ENCODE assay signal across 14 cellular contexts in the genomic region with DNA sequence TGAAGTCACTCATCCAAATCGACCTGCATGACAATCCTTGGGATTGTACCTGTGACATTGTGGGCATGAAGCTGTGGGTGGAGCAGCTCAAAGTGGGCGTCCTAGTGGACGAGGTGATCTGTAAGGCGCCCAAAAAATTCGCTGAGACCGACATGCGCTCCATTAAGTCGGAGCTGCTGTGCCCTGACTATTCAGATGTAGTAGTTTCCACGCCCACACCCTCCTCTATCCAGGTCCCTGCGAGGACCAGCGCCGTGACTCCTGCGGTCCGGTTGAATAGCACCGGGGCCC. TPM values are rescaled to one million over a fixed set of nuclear protein-coding genes. Genes with fewer than 3 reads are reported as not detected.
DNase-seq lines count a peak whose midpoint lies in the region; ATAC-seq and TF ChIP-seq lines count a peak whose summit lies in the region.
"Had no signal": no experiment of that assay in that cellular context is flagged by ENCODE, and none has a peak within 500 bp of the region (broad histone marks: within the 10 kb centered on the region; RNA-seq: fewer than 3 reads in every experiment).

No MANE protein-coding gene starts in this region.

- H3K27me3 ChIP-seq in CD8-positive, alpha-beta T cell (ENCODE audit: insufficient read depth, low read length): peaks cover 22% of the 10 kb centered on the region
- H3K27me3 ChIP-seq in neural cell (ENCODE audit: insufficient read depth, low read depth, low read length): peaks cover 35% of the 10 kb centered on the region
- H3K27me3 ChIP-seq: ovary, vagina had no signal

- no peak overlapping the region for H3K4me2 ChIP-seq in neural cell (ENCODE audit: low read length)

- no peak overlapping the region for H3K4me3 ChIP-seq in CD8-positive, alpha-beta T cell (ENCODE audit: low read depth, low read length)
- H3K4me3 ChIP-seq in epithelial cell of proximal tubule (ENCODE audit: low read depth, low read length) (peak overlapping the region; percentile 74), neural cell (ENCODE audit: low read length) (peak overlapping the region; percentile 55)

- H3K36me3 Mint-ChIP-seq in CD8-positive, alpha-beta T cell: no peaks in the 10 kb centered on the region
- no peaks in the 10 kb centered on the region for H3K36me3 Mint-ChIP-seq in T-cell

- POLR2A ChIA-PET in CD8-positive, alpha-beta T cell (lab: Charles Lee): no interaction called here
- POLR2A ChIA-PET in T-cell (lab: Charles Lee): no interaction called here

- TF ChIP-seq EP300 in neural cell (conservative IDR thresholded peaks at IDR 0.05; ENCODE audit: poor library complexity, severe bottlenecking): no peak

- ATAC-seq in CD8-positive, alpha-beta T cell: no peak
- no peak for ATAC-seq in T-cell (replicated peaks in 1 of 4)

- no peak overlapping the region for H3K27ac ChIP-seq in CD8-positive, alpha-beta T cell (ENCODE audit: low read depth, low read length)
- no peak overlapping the region for H3K27ac ChIP-seq in neural cell (ENCODE audit: low read length)
- H3K27ac ChIP-seq: left lung, ovary, vagina had no signal

- no peaks in the 10 kb centered on the region for H4K20me1 ChIP-seq in neural cell (ENCODE audit: insufficient read depth)

- DNase-seq in CD8-positive, alpha-beta T cell: no peak
- no peak for DNase-seq in T-cell
- no peak for DNase-seq in epithelial cell of proximal tubule (ENCODE audit: low read depth)
- DNase-seq in globus pallidus (ENCODE audit: low spot score): no peak
- DNase-seq in DMS153 treated with DMSO at 0.1 percent for 48 hours (lab: John Stamatoyannopoulos, UW; ENCODE audit: unreplicated experiment): no peak
- DNase-seq in NCI-H82 (lab: John Stamatoyannopoulos, UW): no peak
- DNase-seq in NCI-H524 treated with DMSO at 0.1 percent for 48 hours (lab: John Stamatoyannopoulos, UW): no peak
- DNase-seq: DMS 273 treated with DMSO at 0.1 percent for 48 hours; effector CD4-positive, alpha-beta T cell; NCI-H446 treated with DMSO at 0.1 percent for 48 hours had no signal

- TF ChIP-seq RAD21 in neural cell (conservative IDR thresholded peaks at IDR 0.05): no peak

- intact Hi-C loops in CD8-positive, alpha-beta T cell (cut with DNase I, micrococcal nuclease): no loop called here

- peaks cover 2% of the 10 kb centered on the region for H3K9me3 Mint-ChIP-seq in CD8-positive, alpha-beta T cell
- no peaks in the 10 kb centered on the region for H3K9me3 Mint-ChIP-seq in T-cell

- H3K4me1 Mint-ChIP-seq in CD8-positive, alpha-beta T cell (ENCODE audit: low read depth): peaks cover 29% of the 10 kb centered on the region
- H3K4me1 Mint-ChIP-seq in T-cell: peaks cover 14 to 40% (median 34%) of the 10 kb centered on the region in 3 donors

- H3K9me3 ChIP-seq in CD8-positive, alpha-beta T cell (ENCODE audit: low read length): no peaks in the 10 kb centered on the region
- peaks cover 11% of the 10 kb centered on the region for H3K9me3 ChIP-seq in neural cell (ENCODE audit: low read length)
- H3K9me3 ChIP-seq: left lung, ovary, vagina had no signal

- peaks cover 20% of the 10 kb centered on the region for H3K4me1 ChIP-seq in CD8-positive, alpha-beta T cell (ENCODE audit: insufficient read depth, low read length)

- H3K27me3 Mint-ChIP-seq in CD8-positive, alpha-beta T cell (ENCODE audit: low read depth): peaks cover 60% of the 10 kb centered on the region
- peaks cover 43 to 44% of the 10 kb centered on the region in 2 donors for H3K27me3 Mint-ChIP-seq in T-cell

- no peak overlapping the region for H3K9ac ChIP-seq in neural cell (ENCODE audit: low read length)

- H3K27ac Mint-ChIP-seq in CD8-positive, alpha-beta T cell: no peak overlapping the region
- no peak overlapping the region for H3K27ac Mint-ChIP-seq in T-cell

- no peaks in the 10 kb centered on the region for H3F3A ChIP-seq in neural cell (ENCODE audit: insufficient read depth, low read length, poor library complexity, severe bottlenecking)

- H3K9me2 ChIP-seq in neural cell (ENCODE audit: insufficient read depth, low read length): no peaks in the 10 kb centered on the region

- peaks cover 3% of the 10 kb centered on the region for H3K79me2 ChIP-seq in neural cell (replicated peaks; ENCODE audit: insufficient read depth, low read length)

- no peak for TF ChIP-seq CTCF in CD8-positive, alpha-beta T cell (IDR thresholded peaks at IDR 0.05)
- no peak for TF ChIP-seq CTCF in epithelial cell of proximal tubule (conservative IDR thresholded peaks at IDR 0.05; ENCODE audit: low read depth, low read length)
- no peak for TF ChIP-seq CTCF in neural cell (IDR thresholded peaks at IDR 0.05; ENCODE audit: poor library complexity, severe bottlenecking)

- peak overlapping the region; percentile 73 for H3K4me3 Mint-ChIP-seq in CD8-positive, alpha-beta T cell
- peak overlapping the region in 2 of 3 donors; percentile 73 to 80 for H3K4me3 Mint-ChIP-seq in T-cell

- CTCF ChIA-PET in CD8-positive, alpha-beta T cell (lab: Charles Lee): no interaction called here
- CTCF ChIA-PET in T-cell (lab: Charles Lee): no interaction called here

- no peaks in the 10 kb centered on the region for H3K36me3 ChIP-seq in CD8-positive, alpha-beta T cell (ENCODE audit: insufficient read depth, low read length)
- H3K36me3 ChIP-seq in neural cell (ENCODE audit: insufficient read depth, low read length): peaks cover 15% of the 10 kb centered on the region
- H3K36me3 ChIP-seq: left lung, ovary, vagina had no signal

- no peak overlapping the region for H2AFZ ChIP-seq in neural cell (ENCODE audit: low read depth, low read length)

TF ChIP-seq in neural cell, 6 proteins besides CTCF, POLR2A, EP300 and RAD21:
- TF ChIP-seq, protein P1, sequence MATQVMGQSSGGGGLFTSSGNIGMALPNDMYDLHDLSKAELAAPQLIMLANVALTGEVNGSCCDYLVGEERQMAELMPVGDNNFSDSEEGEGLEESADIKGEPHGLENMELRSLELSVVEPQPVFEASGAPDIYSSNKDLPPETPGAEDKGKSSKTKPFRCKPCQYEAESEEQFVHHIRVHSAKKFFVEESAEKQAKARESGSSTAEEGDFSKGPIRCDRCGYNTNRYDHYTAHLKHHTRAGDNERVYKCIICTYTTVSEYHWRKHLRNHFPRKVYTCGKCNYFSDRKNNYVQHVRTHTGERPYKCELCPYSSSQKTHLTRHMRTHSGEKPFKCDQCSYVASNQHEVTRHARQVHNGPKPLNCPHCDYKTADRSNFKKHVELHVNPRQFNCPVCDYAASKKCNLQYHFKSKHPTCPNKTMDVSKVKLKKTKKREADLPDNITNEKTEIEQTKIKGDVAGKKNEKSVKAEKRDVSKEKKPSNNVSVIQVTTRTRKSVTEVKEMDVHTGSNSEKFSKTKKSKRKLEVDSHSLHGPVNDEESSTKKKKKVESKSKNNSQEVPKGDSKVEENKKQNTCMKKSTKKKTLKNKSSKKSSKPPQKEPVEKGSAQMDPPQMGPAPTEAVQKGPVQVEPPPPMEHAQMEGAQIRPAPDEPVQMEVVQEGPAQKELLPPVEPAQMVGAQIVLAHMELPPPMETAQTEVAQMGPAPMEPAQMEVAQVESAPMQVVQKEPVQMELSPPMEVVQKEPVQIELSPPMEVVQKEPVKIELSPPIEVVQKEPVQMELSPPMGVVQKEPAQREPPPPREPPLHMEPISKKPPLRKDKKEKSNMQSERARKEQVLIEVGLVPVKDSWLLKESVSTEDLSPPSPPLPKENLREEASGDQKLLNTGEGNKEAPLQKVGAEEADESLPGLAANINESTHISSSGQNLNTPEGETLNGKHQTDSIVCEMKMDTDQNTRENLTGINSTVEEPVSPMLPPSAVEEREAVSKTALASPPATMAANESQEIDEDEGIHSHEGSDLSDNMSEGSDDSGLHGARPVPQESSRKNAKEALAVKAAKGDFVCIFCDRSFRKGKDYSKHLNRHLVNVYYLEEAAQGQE (IDR thresholded peaks at IDR 0.05; ENCODE audit: borderline replicate concordance): no peak
- TF ChIP-seq EZH2 (IDR thresholded peaks at IDR 0.05; ENCODE audit: borderline replicate concordance, insufficient read depth, low read length, poor library complexity, severe bottlenecking) (no peak), SMC3 (conservative IDR thresholded peaks at IDR 0.05; ENCODE audit: poor library complexity) (no peak), MXI1 (conservative IDR thresholded peaks at IDR 0.05; ENCODE audit: poor library complexity, severe bottlenecking) (no peak), POLR2AphosphoS5 (IDR thresholded peaks at IDR 0.05) (no peak), TAF1 (IDR thresholded peaks at IDR 0.05; ENCODE audit: low read depth) (no peak)

RNA-seq across cellular contexts. Expression of a gene that starts 5.8 kb away (rescaled TPM):
- total RNA-seq in CD8-positive, alpha-beta T cell: not detected
- under 1 TPM; 0.03 to 0.16 (median 0.14) TPM for total RNA-seq in T-cell
- under 0.01 TPM in 1 of 2 replicates, not detected in the other for total RNA-seq in epithelial cell of proximal tubule
- 4.2 and 4.3 TPM in 2 replicates for polyA plus RNA-seq in neural cell
- polyA minus RNA-seq in neural cell: 10.7 and 13.1 TPM in 2 replicates
